In genomic region chr2:199195893-199196502, GRCh38 we compare ENCODE assay signal across 28 cellular contexts.
"Had no signal": no experiment of that assay in that cellular context is flagged by ENCODE, and none has a peak within 500 bp of the region (broad histone marks: within the 10 kb centered on the region; RNA-seq: fewer than 3 reads in every experiment).

No MANE protein-coding gene starts in this region.

- H3K4me3 ChIP-seq: ascending aorta, body of pancreas, MG63, PC-9 had no signal

- H3K27me3 Mint-ChIP-seq: activated naive CD8-positive, alpha-beta T cell treated with anti-CD3 and anti-CD28 coated beads, Interleukin-2, amount 50 U/mL, for 24 hours; activated T-cell treated with anti-CD3 and anti-CD28 coated beads, Interleukin-2, amount 50 U/mL, for 24 hours; central memory CD8-positive, alpha-beta T cell had no signal

- H3K9me3 ChIP-seq: ascending aorta, body of pancreas, MG63 had no signal

- H3K27me3 ChIP-seq: ascending aorta, body of pancreas, MG63 had no signal

- H3K4me1 Mint-ChIP-seq: activated naive CD8-positive, alpha-beta T cell treated with anti-CD3 and anti-CD28 coated beads, Interleukin-2, amount 50 U/mL, for 24 hours; central memory CD8-positive, alpha-beta T cell had no signal

- H3K9me3 Mint-ChIP-seq: activated naive CD8-positive, alpha-beta T cell treated with anti-CD3 and anti-CD28 coated beads, Interleukin-2, amount 50 U/mL, for 24 hours; activated T-cell treated with anti-CD3 and anti-CD28 coated beads, Interleukin-2, amount 50 U/mL, for 24 hours; central memory CD8-positive, alpha-beta T cell had no signal

- ATAC-seq: activated CD8-positive, alpha-beta T cell treated with anti-CD3 and anti-CD28 coated beads, Interleukin-2, amount 10 ng/mL, durations not matched to agents 7 days and 5 days; activated naive CD4-positive, alpha-beta T cell treated with anti-CD3 and anti-CD28 coated beads, Interleukin-2, amount 50 U/mL, for 72 hours; activated naive CD8-positive, alpha-beta T cell treated with anti-CD3 and anti-CD28 coated beads, Interleukin-2, amount 50 U/mL, for 24 hours; body of pancreas; WTC11 had no signal

- H3K36me3 Mint-ChIP-seq: activated naive CD4-positive, alpha-beta T cell treated with anti-CD3 and anti-CD28 coated beads, Interleukin-2, amount 50 U/mL, for 72 hours; WTC11 had no signal

- H3K27ac ChIP-seq: ascending aorta, body of pancreas, PC-9 had no signal

- H3K36me3 ChIP-seq: ascending aorta, MG63 had no signal

- H3K4me1 ChIP-seq: ascending aorta, body of pancreas had no signal

- H3K27ac Mint-ChIP-seq: activated CD8-positive, alpha-beta T cell treated with anti-CD3 and anti-CD28 coated beads, Interleukin-2, amount 10 ng/mL, durations not matched to agents 7 days and 5 days; activated naive CD4-positive, alpha-beta T cell treated with anti-CD3 and anti-CD28 coated beads, Interleukin-2, amount 50 U/mL, for 72 hours; activated naive CD8-positive, alpha-beta T cell treated with anti-CD3 and anti-CD28 coated beads, Interleukin-2, amount 50 U/mL, for 24 hours; activated T-cell treated with anti-CD3 and anti-CD28 coated beads, Interleukin-2, amount 50 U/mL, for 24 hours; T-helper 1 cell treated with Interleukin-12 subunit alpha and Interleukin-12 subunit beta and Interleukin-4 antibody, amounts not matched to agents 30 μg/mL and 1 μg/mL, for 36 hours; WTC11 had no signal

- DNase-seq: activated CD4-positive, alpha-beta T cell treated with anti-CD3 and anti-CD28 coated beads for 48 hours; activated CD4-positive, alpha-beta T cell treated with anti-CD3 and anti-CD28 coated beads, Interleukin-2, amount 50 U/mL, for 4 hours; activated CD4-positive, CD25-positive, alpha-beta regulatory T cell treated with anti-CD3 and anti-CD28 coated beads, Interleukin-2, amount 50 U/mL, for 72 hours; activated CD8-positive, alpha-beta T cell treated with anti-CD3 and anti-CD28 coated beads, Interleukin-2, amount 10 ng/mL, durations not matched to agents 7 days and 5 days; activated effector memory CD4-positive, alpha-beta T cell treated with anti-CD3 and anti-CD28 coated beads, Interleukin-2, amount 50 U/mL, for 16 hours; activated naive CD4-positive, alpha-beta T cell treated with Interleukin-2 at 50 U/mL for 16 hours; activated naive CD8-positive, alpha-beta T cell treated with anti-CD3 and anti-CD28 coated beads, Interleukin-2, amount 50 U/mL, for 24 hours; activated T-cell treated with anti-CD3 and anti-CD28 coated beads, Interleukin-2, amount 50 U/mL, for 24 hours; amniotic stem cell; body of pancreas; cortex of kidney; MG63; MV-4-11; NCI-H1092 treated with DMSO at 0.1 percent for 48 hours; NCI-H1417 treated with DMSO at 0.1 percent for 48 hours; NCI-H1694; NCI-H2029; NCI-H2107; NCI-H2171 treated with DMSO at 0.1 percent for 48 hours; NCI-H345; NCI-H510A treated with DMSO at 0.1 percent for 48 hours; PC-9; SHP77 treated with DMSO at 0.1 percent for 48 hours had no signal

- H3K4me3 Mint-ChIP-seq: activated CD8-positive, alpha-beta T cell treated with anti-CD3 and anti-CD28 coated beads, Interleukin-2, amount 10 ng/mL, durations not matched to agents 7 days and 5 days; activated naive CD8-positive, alpha-beta T cell treated with anti-CD3 and anti-CD28 coated beads, Interleukin-2, amount 50 U/mL, for 24 hours; activated T-cell treated with anti-CD3 and anti-CD28 coated beads, Interleukin-2, amount 50 U/mL, for 24 hours; central memory CD8-positive, alpha-beta T cell; T-helper 1 cell treated with Interleukin-12 subunit alpha and Interleukin-12 subunit beta and Interleukin-4 antibody, amounts not matched to agents 30 μg/mL and 1 μg/mL, for 36 hours; WTC11 had no signal

- H3K4me2 ChIP-seq: PC-9 had no signal

- H2AFZ ChIP-seq: PC-9 had no signal
